Comparison of ENCODE assay signal across 2 cellular contexts in genomic region chr1:89720839-89721238, GRCh38.
TF ChIP-seq lines count a peak whose summit lies in the region.

No MANE protein-coding gene starts in this region.

TF ChIP-seq in SK-N-SH, 30 proteins besides CTCF, POLR2A, EP300 and RAD21 (continued from another document):
- TF ChIP-seq USF2 (IDR thresholded peaks at IDR 0.05; ENCODE audit: borderline replicate concordance, low read depth, low read length) = no peak
- no peak for TF ChIP-seq RFX5 (IDR thresholded peaks at IDR 0.05; ENCODE audit: low read length)

TF ChIP-seq in SK-N-SH treated with all-trans-retinoic acid at 6 μM for 48 hours, 23 proteins besides CTCF, POLR2A, EP300 and RAD21 (continued from another document):
- TF ChIP-seq CSRNP3 (CRISPR knock-in tag; IDR thresholded peaks at IDR 0.05) (no peak), PATZ1 (CRISPR knock-in tag; IDR thresholded peaks at IDR 0.05; ENCODE audit: borderline replicate concordance) (no peak), PPARA (CRISPR knock-in tag; IDR thresholded peaks at IDR 0.05; ENCODE audit: borderline replicate concordance) (no peak), POU6F1 (CRISPR knock-in tag; IDR thresholded peaks at IDR 0.05; ENCODE audit: borderline replicate concordance, low read depth) (no peak)
